ENCODE assay signal across 32 cellular contexts in genomic region chr9:85213650-85214607, GRCh38.
DNase-seq lines count a peak whose midpoint lies in the region; ATAC-seq and TF ChIP-seq lines count a peak whose summit lies in the region.
"Had no signal": no experiment of that assay in that cellular context is flagged by ENCODE, and none has a peak within 500 bp of the region (broad histone marks: within the 10 kb centered on the region; RNA-seq: fewer than 3 reads in every experiment).

No MANE protein-coding gene starts in this region.

- no peak overlapping the region for H2BK120ac ChIP-seq in mesenchymal stem cell (ENCODE audit: low read depth, low read length)

- peaks cover under 1% of the 10 kb centered on the region; the same call in 1 of the 2 replicates for H3K9me2 ChIP-seq in GM23338 (ENCODE audit: insufficient read depth)

- peak overlapping the region; percentile 23; the same call in 1 of the 2 replicates for H3K27ac Mint-ChIP-seq in GM23338
- H3K27ac Mint-ChIP-seq: activated CD4-positive, alpha-beta memory T cell treated with anti-CD3 and anti-CD28 coated beads, Interleukin-2, amount 10 ng/mL, durations not matched to agents 7 days and 5 days; activated naive CD8-positive, alpha-beta T cell treated with anti-CD3 and anti-CD28 coated beads, Interleukin-2, amount 50 U/mL, for 24 hours; B cell; CD8-positive, alpha-beta T cell; IgD-negative memory B cell; mesothelial cell of epicardium; stimulated activated naive CD8-positive, alpha-beta T cell treated with anti-CD3 and anti-CD28 coated beads, Interleukin-15, Interleukin-2, amounts not matched to agents 100 ng/mL and 50 ng/mL, for 24 hours; T-helper 1 cell treated with Interleukin-12 subunit alpha and Interleukin-12 subunit beta and Interleukin-4 antibody, amounts not matched to agents 30 μg/mL and 1 μg/mL, for 36 hours had no signal

- peaks cover 25% of the 10 kb centered on the region for H3K4me1 ChIP-seq in GM23338 (ENCODE audit: insufficient read depth)
- no peaks in the 10 kb centered on the region for H3K4me1 ChIP-seq in NT2/D1 (ENCODE audit: insufficient read depth, insufficient read length)
- H3K4me1 ChIP-seq in esophagus muscularis mucosa = no peaks in the 10 kb centered on the region
- peaks cover 2% of the 10 kb centered on the region for H3K4me1 ChIP-seq in mesenchymal stem cell (ENCODE audit: control insufficient read depth, insufficient read depth, low read depth, low read length)
- H3K4me1 ChIP-seq: gastroesophageal sphincter, prostate gland, right lobe of liver, spleen, testis had no signal

- H3K27ac ChIP-seq in GM23338 (ENCODE audit: low read depth) = no peak overlapping the region
- no peak overlapping the region for H3K27ac ChIP-seq in esophagus muscularis mucosa (replicated peaks in 1 of 4)
- no peak overlapping the region for H3K27ac ChIP-seq in mesenchymal stem cell (ENCODE audit: low read length, poor library complexity, severe bottlenecking)
- H3K27ac ChIP-seq: gastroesophageal sphincter, hepatocyte, prostate gland, right lobe of liver, SK-N-MC, spleen, testis had no signal

- no peaks in the 10 kb centered on the region for H4K20me1 ChIP-seq in GM23338 (replicated peaks; ENCODE audit: insufficient read depth)

- H3K9me3 Mint-ChIP-seq in GM23338 = no peaks in the 10 kb centered on the region
- H3K9me3 Mint-ChIP-seq: activated CD4-positive, alpha-beta memory T cell treated with anti-CD3 and anti-CD28 coated beads, Interleukin-2, amount 10 ng/mL, durations not matched to agents 7 days and 5 days; activated naive CD8-positive, alpha-beta T cell treated with anti-CD3 and anti-CD28 coated beads, Interleukin-2, amount 50 U/mL, for 24 hours; CD8-positive, alpha-beta T cell; mesothelial cell of epicardium; T-helper 1 cell treated with Interleukin-12 subunit alpha and Interleukin-12 subunit beta and Interleukin-4 antibody, amounts not matched to agents 30 μg/mL and 1 μg/mL, for 36 hours had no signal

- H3K9ac ChIP-seq in NT2/D1 (ENCODE audit: insufficient read length, low read depth) (no peak overlapping the region), mesenchymal stem cell (ENCODE audit: low read length) (no peak overlapping the region)

- H3K79me2 ChIP-seq in GM23338 (replicated peaks; ENCODE audit: insufficient read depth) = no peaks in the 10 kb centered on the region
- H3K79me2 ChIP-seq: hepatocyte had no signal

- WGBS in esophagus muscularis mucosa = 70% methylated on average over 4 of the region's 4 CpGs
- 70% methylated on average over 4 of the region's 4 CpGs for WGBS in mesenchymal stem cell

- H3K4me2 ChIP-seq in GM23338 (peak overlapping the region; percentile 1; the same call in 1 of the 2 replicates), mesenchymal stem cell (ENCODE audit: low read length, poor library complexity, severe bottlenecking) (no peak overlapping the region)
- H3K4me2 ChIP-seq: hepatocyte had no signal

- no peaks in the 10 kb centered on the region for H3K79me1 ChIP-seq in mesenchymal stem cell (replicated peaks; ENCODE audit: low read length, poor library complexity, severe bottlenecking)

- H3K27me3 ChIP-seq in GM23338 (ENCODE audit: insufficient read depth) (no peaks in the 10 kb centered on the region), NT2/D1 (ENCODE audit: insufficient read depth, insufficient read length) (no peaks in the 10 kb centered on the region), esophagus muscularis mucosa (no peaks in the 10 kb centered on the region), mesenchymal stem cell (ENCODE audit: control insufficient read depth in 1 of 2, insufficient read depth in 1 of 2, low read length in 2 of 2) (no peaks in the 10 kb centered on the region)
- H3K27me3 ChIP-seq: gastroesophageal sphincter, hepatocyte, right lobe of liver, spleen, testis had no signal

- in situ Hi-C loops in GM13976 (cut with MboI; ENCODE audit: low sequenced_read_pairs, unreplicated experiment) = no loop called here

- TF ChIP-seq EP300 in esophagus muscularis mucosa (IDR thresholded peaks at IDR 0.05) = no peak

- DNase-seq in GM23338 (ENCODE audit: low spot score) = peak; percentile 45
- DNase-seq in NT2/D1 (ENCODE audit: low read depth, low spot score) = peak; percentile 51
- peak; percentile 80 for DNase-seq in esophagus muscularis mucosa (ENCODE audit: extremely low spot score)
- no peak for DNase-seq in mesenchymal stem cell
- no peak for DNase-seq in GM13976 (ENCODE audit: low spot score)
- DNase-seq in stimulated activated naive CD4-positive, alpha-beta T cell treated with Interleukin-2 at 50 U/mL for 16 hours (lab: John Stamatoyannopoulos, UW) = no peak
- DNase-seq: activated CD4-positive, alpha-beta memory T cell treated with anti-CD3 and anti-CD28 coated beads, Interleukin-2, amount 10 ng/mL, durations not matched to agents 7 days and 5 days; activated CD4-positive, CD25-positive, alpha-beta regulatory T cell treated with anti-CD3 and anti-CD28 coated beads, Interleukin-2, amount 50 U/mL, for 72 hours; activated CD8-positive, alpha-beta memory T cell treated with anti-CD3 and anti-CD28 coated beads, Interleukin-2, amount 50 U/mL, for 4 hours; activated naive CD4-positive, alpha-beta T cell; CD8-positive, alpha-beta T cell; cerebellar nuclear complex; DMS 273 treated with DMSO at 0.1 percent for 48 hours; left ventricle myocardium superior; NCI-H1694; NCI-H446 treated with DMSO at 0.1 percent for 48 hours; occipital lobe; right lobe of liver; spleen; testis had no signal

- H4K91ac ChIP-seq in mesenchymal stem cell (ENCODE audit: low read length) = no peak overlapping the region

- TF ChIP-seq CTCF in GM23338 (conservative IDR thresholded peaks at IDR 0.05; ENCODE audit: low read depth in 2 of 2) (no peak), esophagus muscularis mucosa (IDR thresholded peaks at IDR 0.05) (no peak), GM13976 (IDR thresholded peaks at IDR 0.05; ENCODE audit: borderline replicate concordance, control extremely low read depth, extremely low read depth, insufficient read depth, missing control alignments) (no peak)

- H3K14ac ChIP-seq in mesenchymal stem cell (ENCODE audit: low read length in 2 of 2) = no peak overlapping the region

- no peak overlapping the region for H3K4ac ChIP-seq in mesenchymal stem cell (ENCODE audit: low read depth in 1 of 2, low read length in 2 of 2)

- H3K36me3 ChIP-seq in GM23338 (ENCODE audit: insufficient read depth) (no peaks in the 10 kb centered on the region), NT2/D1 (ENCODE audit: insufficient read depth, insufficient read length, low read length) (no peaks in the 10 kb centered on the region), esophagus muscularis mucosa (no peaks in the 10 kb centered on the region), mesenchymal stem cell (ENCODE audit: control insufficient read depth in 1 of 2, insufficient read depth in 2 of 2, low read depth in 1 of 2, low read length in 2 of 2) (no peaks in the 10 kb centered on the region)
- H3K36me3 ChIP-seq: gastroesophageal sphincter, prostate gland, right lobe of liver, spleen had no signal

- H2BK15ac ChIP-seq in mesenchymal stem cell (ENCODE audit: low read depth, poor library complexity, severe bottlenecking) = no peak overlapping the region

- H2BK5ac ChIP-seq in mesenchymal stem cell (ENCODE audit: low read depth, low read length, poor library complexity, severe bottlenecking) = no peak overlapping the region

- peaks cover 2% of the 10 kb centered on the region for H3K27me3 Mint-ChIP-seq in GM23338 (ENCODE audit: insufficient read depth, low read depth, poor library complexity)
- H3K27me3 Mint-ChIP-seq: B cell had no signal

- H3K9me3 ChIP-seq in NT2/D1 (ENCODE audit: insufficient read depth, low read length) = no peaks in the 10 kb centered on the region
- no peaks in the 10 kb centered on the region for H3K9me3 ChIP-seq in esophagus muscularis mucosa
- no peaks in the 10 kb centered on the region for H3K9me3 ChIP-seq in mesenchymal stem cell (ENCODE audit: control insufficient read depth, low read length)
- H3K9me3 ChIP-seq: gastroesophageal sphincter, prostate gland, right lobe of liver, spleen, testis had no signal

- H3K36me3 Mint-ChIP-seq in GM23338 (ENCODE audit: low read depth) = no peaks in the 10 kb centered on the region
- H3K36me3 Mint-ChIP-seq: CD8-positive, alpha-beta T cell; IgD-negative memory B cell; mesothelial cell of epicardium had no signal

- intact Hi-C loops in esophagus muscularis mucosa (cut with DNase I) = no loop called here

- H3K4me3 ChIP-seq in GM23338 (no peak overlapping the region), NT2/D1 (ENCODE audit: insufficient read length, low read depth) (no peak overlapping the region), esophagus muscularis mucosa (no peak overlapping the region), mesenchymal stem cell (ENCODE audit: insufficient read depth in 1 of 2, low read depth in 1 of 2, low read length in 2 of 2) (no peak overlapping the region)
- H3K4me3 ChIP-seq: gastroesophageal sphincter, GM12878, hepatocyte, prostate gland, right lobe of liver, SK-N-MC, spleen, testis had no signal

- peak overlapping the region in 1 of 2 experiments; percentile 2 for H3K18ac ChIP-seq in mesenchymal stem cell (ENCODE audit: low read depth in 1 of 2, low read length in 2 of 2)

- ATAC-seq in GM23338 (peak; percentile 98), HG02870 (IDR thresholded peaks at IDR 0.05; ENCODE audit: unreplicated experiment) (no peak)
- ATAC-seq: activated naive CD8-positive, alpha-beta T cell treated with anti-CD3 and anti-CD28 coated beads, Interleukin-2, amount 50 U/mL, for 24 hours; CD8-positive, alpha-beta T cell; gastroesophageal sphincter; left ventricle myocardium superior; right lobe of liver had no signal

- H2BK12ac ChIP-seq in mesenchymal stem cell (ENCODE audit: low read length in 2 of 2) = no peak overlapping the region

- H3K4me3 Mint-ChIP-seq in GM23338 = peak overlapping the region; percentile 7
- H3K4me3 Mint-ChIP-seq: activated CD4-positive, alpha-beta memory T cell treated with anti-CD3 and anti-CD28 coated beads, Interleukin-2, amount 10 ng/mL, durations not matched to agents 7 days and 5 days; activated naive CD8-positive, alpha-beta T cell treated with anti-CD3 and anti-CD28 coated beads, Interleukin-2, amount 50 U/mL, for 24 hours; B cell; CD8-positive, alpha-beta T cell; IgD-negative memory B cell; mesothelial cell of epicardium; stimulated activated naive CD8-positive, alpha-beta T cell treated with anti-CD3 and anti-CD28 coated beads, Interleukin-15, Interleukin-2, amounts not matched to agents 100 ng/mL and 50 ng/mL, for 24 hours; T-helper 1 cell treated with Interleukin-12 subunit alpha and Interleukin-12 subunit beta and Interleukin-4 antibody, amounts not matched to agents 30 μg/mL and 1 μg/mL, for 36 hours had no signal

- TF ChIP-seq POLR2A in esophagus muscularis mucosa (IDR thresholded peaks at IDR 0.05; ENCODE audit: low read depth) = no peak

- H3F3A ChIP-seq in GM23338 (replicated peaks; ENCODE audit: low read depth) = no peaks in the 10 kb centered on the region

- H3K23ac ChIP-seq in mesenchymal stem cell (ENCODE audit: low read length in 2 of 2) = no peak overlapping the region

- peaks cover 34% of the 10 kb centered on the region for H3K4me1 Mint-ChIP-seq in GM23338
- H3K4me1 Mint-ChIP-seq: B cell had no signal

- peak overlapping the region; percentile 9 for H2AK5ac ChIP-seq in mesenchymal stem cell (ENCODE audit: low read length, severe bottlenecking)

- H2AFZ ChIP-seq in GM23338 = peak overlapping the region; percentile 6; the same call in 1 of the 2 replicates
- H2AFZ ChIP-seq in mesenchymal stem cell (ENCODE audit: low read depth, low read length) = no peak overlapping the region
- H2AFZ ChIP-seq: hepatocyte had no signal

- no peak overlapping the region for H4K8ac ChIP-seq in mesenchymal stem cell (ENCODE audit: low read length)

Comparison
In these comparisons a context has a peak if more than half of its experiments do, and no peak if none do; other contexts are left out.
1. DNase-seq: peak in GM23338 (single experiment), NT2/D1 (single experiment) and esophagus muscularis mucosa (single experiment); none in mesenchymal stem cell (single experiment), GM13976 (single experiment) and stimulated activated naive CD4-positive, alpha-beta T cell treated with Interleukin-2 at 50 U/mL for 16 hours (single experiment).